16 cellular contexts compared by ENCODE assay signal in genomic region chr6:16956371-16956770, GRCh38.
DNase-seq lines count a peak whose midpoint lies in the region; ATAC-seq, FAIRE-seq and TF ChIP-seq lines count a peak whose summit lies in the region.
"Had no signal": no experiment of that assay in that cellular context is flagged by ENCODE, and none has a peak within 500 bp of the region (broad histone marks: within the 10 kb centered on the region; RNA-seq: fewer than 3 reads in every experiment).

No MANE protein-coding gene starts in this region.

- H3K4me1 ChIP-seq in thyroid gland = no peaks in the 10 kb centered on the region

- no peaks in the 10 kb centered on the region for H3K9me3 ChIP-seq in thyroid gland
- H3K9me3 ChIP-seq: mucosa of descending colon had no signal

- TF ChIP-seq POLR2A in thyroid gland (IDR thresholded peaks at IDR 0.05) = no peak

- no peaks in the 10 kb centered on the region for H3K27me3 ChIP-seq in thyroid gland

- H3K9me3 Mint-ChIP-seq in activated naive CD4-positive, alpha-beta T cell treated with anti-CD3 and anti-CD28 coated beads for 36 hours = no peaks in the 10 kb centered on the region
- no peaks in the 10 kb centered on the region for H3K9me3 Mint-ChIP-seq in activated naive CD4-positive, alpha-beta T cell treated with anti-CD3 and anti-CD28 coated beads, Interleukin-2, amount 10 ng/mL, durations not matched to agents 7 days and 5 days
- H3K9me3 Mint-ChIP-seq in activated T-helper 17 cell treated with anti-CD3 and anti-CD28 coated beads, Interleukin-2, amount 50 U/mL, for 72 hours = no peaks in the 10 kb centered on the region
- H3K9me3 Mint-ChIP-seq: GM23338 had no signal

- peak; percentile 14 for DNase-seq in activated naive CD4-positive, alpha-beta T cell treated with anti-CD3 and anti-CD28 coated beads for 36 hours
- DNase-seq in activated naive CD4-positive, alpha-beta T cell treated with anti-CD3 and anti-CD28 coated beads, Interleukin-2, amount 10 ng/mL, durations not matched to agents 7 days and 5 days = no peak
- DNase-seq in fibroblast of peridontal ligament (ENCODE audit: extremely low read depth) (peak; percentile 16), thyroid gland (peak; percentile 9), frontal cortex (ENCODE audit: low spot score in 2 of 2) (no peak), NCI-H446 (lab: John Stamatoyannopoulos, UW) (no peak)
- DNase-seq: activated effector memory CD4-positive, alpha-beta T cell treated with anti-CD3 and anti-CD28 coated beads, Interleukin-2, amount 50 U/mL, for 16 hours; cortex of kidney; glutamatergic neuron; left ventricle myocardium superior; mucosa of descending colon; NCI-H146; occipital lobe had no signal

- WGBS in thyroid gland, 2 donors = 30 to 38% methylated on average over 2 of the region's 2 CpGs

- H3K36me3 Mint-ChIP-seq in activated naive CD4-positive, alpha-beta T cell treated with anti-CD3 and anti-CD28 coated beads for 36 hours (ENCODE audit: low read depth) = no peaks in the 10 kb centered on the region
- no peaks in the 10 kb centered on the region for H3K36me3 Mint-ChIP-seq in activated naive CD4-positive, alpha-beta T cell treated with anti-CD3 and anti-CD28 coated beads, Interleukin-2, amount 10 ng/mL, durations not matched to agents 7 days and 5 days
- no peaks in the 10 kb centered on the region for H3K36me3 Mint-ChIP-seq in activated T-helper 17 cell treated with anti-CD3 and anti-CD28 coated beads, Interleukin-2, amount 50 U/mL, for 72 hours (ENCODE audit: low read depth)

- intact Hi-C loops in activated naive CD4-positive, alpha-beta T cell treated with anti-CD3 and anti-CD28 coated beads for 36 hours (cut with micrococcal nuclease) = loop anchor here (5.0 kb wide), 1 partner anchor 244 kb away; no protein-coding TSS in a partner anchor
- intact Hi-C loops in thyroid gland (cut with DNase I) = no loop called here

- no peak overlapping the region for H3K27ac ChIP-seq in thyroid gland

- H3K36me3 ChIP-seq in thyroid gland = no peaks in the 10 kb centered on the region

- CTCF ChIA-PET in activated naive CD4-positive, alpha-beta T cell treated with anti-CD3 and anti-CD28 coated beads for 36 hours (lab: Charles Lee) = interaction anchor here (2.3 kb wide), 1 partner anchor 9 kb away, joined by 7 read pairs; no protein-coding TSS in a partner anchor
- CTCF ChIA-PET in activated naive CD4-positive, alpha-beta T cell treated with anti-CD3 and anti-CD28 coated beads, Interleukin-2, amount 10 ng/mL, durations not matched to agents 7 days and 5 days (lab: Charles Lee) = interaction anchor here (0.6 kb wide), 1 partner anchor 78 kb away, joined by 3 read pairs; no protein-coding TSS in a partner anchor

- H3K4me1 Mint-ChIP-seq in activated naive CD4-positive, alpha-beta T cell treated with anti-CD3 and anti-CD28 coated beads for 36 hours (ENCODE audit: low read depth) = peaks cover 15% of the 10 kb centered on the region
- H3K4me1 Mint-ChIP-seq in activated naive CD4-positive, alpha-beta T cell treated with anti-CD3 and anti-CD28 coated beads, Interleukin-2, amount 10 ng/mL, durations not matched to agents 7 days and 5 days = no peaks in the 10 kb centered on the region
- H3K4me1 Mint-ChIP-seq in activated T-helper 17 cell treated with anti-CD3 and anti-CD28 coated beads, Interleukin-2, amount 50 U/mL, for 72 hours = peaks cover 18% of the 10 kb centered on the region

- ATAC-seq in activated T-helper 17 cell treated with anti-CD3 and anti-CD28 coated beads, Interleukin-2, amount 50 U/mL, for 72 hours (replicated peaks) = peak; percentile 89
- no peak for ATAC-seq in HG03175 (IDR thresholded peaks at IDR 0.05; ENCODE audit: unreplicated experiment)
- ATAC-seq: GM23338, left ventricle myocardium superior, mucosa of descending colon had no signal

- no peak for TF ChIP-seq CTCF in thyroid gland (IDR thresholded peaks at IDR 0.05)

- FAIRE-seq in frontal cortex (lab: Jason Lieb, UNC) = no peak

- H3K27ac Mint-ChIP-seq in activated naive CD4-positive, alpha-beta T cell treated with anti-CD3 and anti-CD28 coated beads for 36 hours = no peak overlapping the region
- no peak overlapping the region for H3K27ac Mint-ChIP-seq in activated naive CD4-positive, alpha-beta T cell treated with anti-CD3 and anti-CD28 coated beads, Interleukin-2, amount 10 ng/mL, durations not matched to agents 7 days and 5 days
- H3K27ac Mint-ChIP-seq in activated T-helper 17 cell treated with anti-CD3 and anti-CD28 coated beads, Interleukin-2, amount 50 U/mL, for 72 hours = peak overlapping the region; percentile 73
- H3K27ac Mint-ChIP-seq: GM23338 had no signal

- H3K27me3 Mint-ChIP-seq in activated naive CD4-positive, alpha-beta T cell treated with anti-CD3 and anti-CD28 coated beads for 36 hours (ENCODE audit: low read depth) = peaks cover 19% of the 10 kb centered on the region
- H3K27me3 Mint-ChIP-seq in activated naive CD4-positive, alpha-beta T cell treated with anti-CD3 and anti-CD28 coated beads, Interleukin-2, amount 10 ng/mL, durations not matched to agents 7 days and 5 days = peaks cover 13% of the 10 kb centered on the region
- H3K27me3 Mint-ChIP-seq in activated T-helper 17 cell treated with anti-CD3 and anti-CD28 coated beads, Interleukin-2, amount 50 U/mL, for 72 hours = peaks cover 23% of the 10 kb centered on the region

- no peak overlapping the region for H3K4me3 ChIP-seq in thyroid gland (replicated peaks in 1 of 3)
- H3K4me3 ChIP-seq: GM23338, mucosa of descending colon had no signal

- no peak overlapping the region for H3K4me3 Mint-ChIP-seq in activated naive CD4-positive, alpha-beta T cell treated with anti-CD3 and anti-CD28 coated beads for 36 hours
- H3K4me3 Mint-ChIP-seq in activated naive CD4-positive, alpha-beta T cell treated with anti-CD3 and anti-CD28 coated beads, Interleukin-2, amount 10 ng/mL, durations not matched to agents 7 days and 5 days = no peak overlapping the region
- H3K4me3 Mint-ChIP-seq in activated T-helper 17 cell treated with anti-CD3 and anti-CD28 coated beads, Interleukin-2, amount 50 U/mL, for 72 hours = peak overlapping the region; percentile 40
- H3K4me3 Mint-ChIP-seq: GM23338 had no signal

Comparison
In these comparisons a context has a peak if more than half of its experiments do, and no peak if none do; other contexts are left out.
1. DNase-seq: peak in activated naive CD4-positive, alpha-beta T cell treated with anti-CD3 and anti-CD28 coated beads for 36 hours (single experiment), fibroblast of peridontal ligament (single experiment) and thyroid gland (2 of 2); none in activated naive CD4-positive, alpha-beta T cell treated with anti-CD3 and anti-CD28 coated beads, Interleukin-2, amount 10 ng/mL, durations not matched to agents 7 days and 5 days (single experiment), frontal cortex (0 of 2) and NCI-H446 (0 of 2).